ENCODE assay signal across 13 cellular contexts in genomic region chr1:204435246-204435885, GRCh38. TPM values are rescaled to one million over a fixed set of nuclear protein-coding genes. Genes with fewer than 3 reads are reported as not detected.
A peak's percentile ranks its signal among the peaks of the same experiment; 100 is the strongest.
DNase-seq lines count a peak whose midpoint lies in the region; ATAC-seq, FAIRE-seq and TF ChIP-seq lines count a peak whose summit lies in the region.
"Had no signal": no experiment of that assay in that cellular context is flagged by ENCODE, and none has a peak within 500 bp of the region (broad histone marks: within the 10 kb centered on the region; RNA-seq: fewer than 3 reads in every experiment).

No MANE protein-coding gene starts in this region.

- peaks cover 6 to 93% (median 41%) of the 10 kb centered on the region in 3 donors for H3K36me3 Mint-ChIP-seq in CD8-positive, alpha-beta memory T cell

- H3K9me3 ChIP-seq in A549 (no peaks in the 10 kb centered on the region), IMR-90 (ENCODE audit: control insufficient read depth, insufficient read depth, low read length) (no peaks in the 10 kb centered on the region), lower lobe of right lung (no peaks in the 10 kb centered on the region)
- no peaks in the 10 kb centered on the region for H3K9me3 ChIP-seq in CD8-positive, alpha-beta memory T cell (ENCODE audit: low read length)

- no peaks in the 10 kb centered on the region; the same call in 1 of the 2 replicates for H4K20me1 ChIP-seq in IMR-90 (ENCODE audit: insufficient read depth, low read length)

- CTCF ChIA-PET in A549 (lab: Yijun Ruan, JAX): interaction anchor here (0.6 to 19.8 kb wide), 7 partner anchors 9 to 536 kb away, joined by 3 to 448 read pairs (median 5); partner anchors contain the start of gene PIK3C2B
- CTCF ChIA-PET in IMR-90 (lab: Yijun Ruan, JAX): interaction anchor here (1.5 to 1.6 kb wide), 2 partner anchors 11 to 68 kb away, joined by 3 to 5 read pairs; no protein-coding TSS in a partner anchor
- CTCF ChIA-PET in CD8-positive, alpha-beta memory T cell (lab: Charles Lee): interaction anchor here (0.9 to 6.4 kb wide), 6 partner anchors 8 to 71 kb away, joined by 3 to 53 read pairs (median 4); partner anchors contain the start of gene PIK3C2B

- H3K27me3 ChIP-seq in IMR-90 (ENCODE audit: control insufficient read depth, insufficient read depth, low read length) (no peaks in the 10 kb centered on the region), lower lobe of right lung (ENCODE audit: low read depth) (no peaks in the 10 kb centered on the region)
- no peaks in the 10 kb centered on the region for H3K27me3 ChIP-seq in CD8-positive, alpha-beta memory T cell (ENCODE audit: insufficient read depth, low read length, poor library complexity, severe bottlenecking)
- H3K27me3 ChIP-seq: neural progenitor cell had no signal

- no TSS peak for BruUV-seq in IMR-90 (replicated peaks; lab: Mats Ljungman, UMichigan)

- H2BK5ac ChIP-seq in IMR-90 (ENCODE audit: low read depth, low read length, poor library complexity, severe bottlenecking): no peak overlapping the region

- H3K4me3 ChIP-seq in A549 (no peak overlapping the region), IMR-90 (ENCODE audit: insufficient read depth, low read depth, low read length) (no peak overlapping the region), cardiac fibroblast (replicated peaks in 1 of 2; ENCODE audit: low read depth in 2 of 2, low read length in 2 of 2) (no peak overlapping the region), lower lobe of right lung (no peak overlapping the region)
- no peak overlapping the region for H3K4me3 ChIP-seq in CD8-positive, alpha-beta memory T cell (ENCODE audit: low read length)
- H3K4me3 ChIP-seq: neural progenitor cell had no signal

- H2BK15ac ChIP-seq in IMR-90 (ENCODE audit: low read depth, low read length): no peak overlapping the region

- H4K8ac ChIP-seq in IMR-90 (ENCODE audit: low read depth in 2 of 2, low read length in 2 of 2): no peak overlapping the region

- intact Hi-C loops in IMR-90 (cut with micrococcal nuclease) (no loop called here), lower lobe of right lung (cut with DNase I) (no loop called here)

- peaks cover 2% of the 10 kb centered on the region; the same call in 1 of the 2 replicates for H3K9me1 ChIP-seq in IMR-90 (ENCODE audit: insufficient read depth, low read length)

- H3K4me2 ChIP-seq in A549: no peak overlapping the region; the same call in 2 of the 3 replicates
- no peak overlapping the region for H3K4me2 ChIP-seq in IMR-90 (ENCODE audit: low read depth, low read length)
- H3K4me2 ChIP-seq: neural progenitor cell had no signal

- DNase-seq in A549 (ENCODE audit: low read depth in 1 of 2, low spot score in 1 of 2): no peak
- DNase-seq in IMR-90: peak; percentile 55
- peak; percentile 79 to 81 for DNase-seq in cardiac fibroblast (ENCODE audit: low read depth in 2 of 2)
- no peak for DNase-seq in lower lobe of right lung
- DNase-seq in anterior cingulate cortex (lab: John Stamatoyannopoulos, UW): no peak
- no peak for DNase-seq in CD8-positive, alpha-beta memory T cell
- DNase-seq in activated naive CD4-positive, alpha-beta T cell (lab: John Stamatoyannopoulos, UW): no peak
- no peak for DNase-seq in iPS-NIHi11 (ENCODE audit: low spot score)
- DNase-seq: C1 segment of cervical spinal cord, NCI-H524 treated with DMSO at 0.1 percent for 48 hours had no signal

- no peak overlapping the region for H2AFZ ChIP-seq in IMR-90 (replicated peaks; ENCODE audit: low read length, poor library complexity)
- H2AFZ ChIP-seq: neural progenitor cell had no signal

- H4K5ac ChIP-seq in IMR-90 (ENCODE audit: low read depth, low read length): no peak overlapping the region

- no peak for TF ChIP-seq CTCF in A549 (IDR thresholded peaks at IDR 0.05)
- TF ChIP-seq CTCF in IMR-90 (conservative IDR thresholded peaks at IDR 0.05; ENCODE audit: low read depth, low read length): no peak
- TF ChIP-seq CTCF in cardiac fibroblast (IDR thresholded peaks at IDR 0.05; ENCODE audit: low read depth, low read length): no peak
- TF ChIP-seq CTCF in lower lobe of right lung (IDR thresholded peaks at IDR 0.05): no peak

- H2AK9ac ChIP-seq in IMR-90 (replicated peaks; ENCODE audit: low read depth, low read length, poor library complexity): no peak overlapping the region

- no peaks in the 10 kb centered on the region for H3K79me1 ChIP-seq in IMR-90 (ENCODE audit: low read depth in 1 of 2, low read length in 2 of 2)

- H3K14ac ChIP-seq in IMR-90 (replicated peaks; ENCODE audit: low read depth, low read length): no peak overlapping the region

- no peak overlapping the region for H2AK5ac ChIP-seq in IMR-90 (ENCODE audit: low read depth, low read length)

- no peaks in the 10 kb centered on the region for H3K9me3 Mint-ChIP-seq in CD8-positive, alpha-beta memory T cell
- H3K9me3 Mint-ChIP-seq: dendritic cell treated with granulocyte-macrophage colony-stimulating factor and Interleukin-4, amounts not matched to agents 40 ng/mL and 50 ng/mL, for 4 days; neural progenitor cell; T-helper 1 cell treated with Interleukin-12 subunit alpha and Interleukin-12 subunit beta and Interleukin-4 antibody, amounts not matched to agents 30 μg/mL and 1 μg/mL, for 36 hours had no signal

- TF ChIP-seq RAD21 in A549 (conservative IDR thresholded peaks at IDR 0.05 in 1 of 2, IDR thresholded peaks at IDR 0.05 in 1 of 2): no peak
- no peak for TF ChIP-seq RAD21 in IMR-90 (IDR thresholded peaks at IDR 0.05; ENCODE audit: low read length)

- H3K4me3 Mint-ChIP-seq in CD8-positive, alpha-beta memory T cell: no peak overlapping the region
- H3K4me3 Mint-ChIP-seq: dendritic cell treated with granulocyte-macrophage colony-stimulating factor and Interleukin-4, amounts not matched to agents 40 ng/mL and 50 ng/mL, for 4 days; neural progenitor cell; T-helper 1 cell treated with Interleukin-12 subunit alpha and Interleukin-12 subunit beta and Interleukin-4 antibody, amounts not matched to agents 30 μg/mL and 1 μg/mL, for 36 hours had no signal

- no peak overlapping the region for H4K91ac ChIP-seq in IMR-90 (ENCODE audit: insufficient read depth, low read depth, low read length)

- H3K36me3 ChIP-seq in IMR-90 (ENCODE audit: control insufficient read depth, insufficient read depth, low read length) (peaks cover 18% of the 10 kb centered on the region), lower lobe of right lung (peaks cover 100% of the 10 kb centered on the region)
- peaks cover 20% of the 10 kb centered on the region for H3K36me3 ChIP-seq in CD8-positive, alpha-beta memory T cell (ENCODE audit: insufficient read depth, low read length)
- H3K36me3 ChIP-seq: neural progenitor cell had no signal

- no peak for TF ChIP-seq EP300 in A549 (IDR thresholded peaks at IDR 0.05)

- H3K23ac ChIP-seq in IMR-90 (ENCODE audit: low read depth, low read length): no peak overlapping the region

- TF ChIP-seq POLR2A in A549 (IDR thresholded peaks at IDR 0.05; ENCODE audit: low read length) (no peak), IMR-90 (IDR thresholded peaks at IDR 0.05; ENCODE audit: low read depth, low read length) (no peak)

- peaks cover 0 to 7% (median 4%) of the 10 kb centered on the region in 3 donors for H3K4me1 Mint-ChIP-seq in CD8-positive, alpha-beta memory T cell
- H3K4me1 Mint-ChIP-seq: neural progenitor cell had no signal

- H2BK120ac ChIP-seq in IMR-90 (ENCODE audit: low read depth, low read length): no peak overlapping the region

- no peak for ATAC-seq in A549
- ATAC-seq in IMR-90 (ENCODE audit: low read depth): peak; percentile 16; the same call in 1 of the 2 replicates
- ATAC-seq in lower lobe of right lung: peak; percentile 39

- no peak for FAIRE-seq in A549 (lab: Jason Lieb, UNC)

- peak overlapping the region in 3 of 8 donors; percentile 16 to 71 (median 61) for H3K27ac Mint-ChIP-seq in CD8-positive, alpha-beta memory T cell
- H3K27ac Mint-ChIP-seq: dendritic cell treated with granulocyte-macrophage colony-stimulating factor and Interleukin-4, amounts not matched to agents 40 ng/mL and 50 ng/mL, for 4 days; neural progenitor cell; T-helper 1 cell treated with Interleukin-12 subunit alpha and Interleukin-12 subunit beta and Interleukin-4 antibody, amounts not matched to agents 30 μg/mL and 1 μg/mL, for 36 hours had no signal

- H3K4ac ChIP-seq in IMR-90 (ENCODE audit: low read depth, low read length): no peak overlapping the region

- H3K9ac ChIP-seq in IMR-90 (ENCODE audit: low read depth, low read length): no peak overlapping the region
- H3K9ac ChIP-seq: neural progenitor cell had no signal

- H3K27me3 Mint-ChIP-seq in CD8-positive, alpha-beta memory T cell: no peaks in the 10 kb centered on the region
- H3K27me3 Mint-ChIP-seq: dendritic cell treated with granulocyte-macrophage colony-stimulating factor and Interleukin-4, amounts not matched to agents 40 ng/mL and 50 ng/mL, for 4 days had no signal

- H3K27ac ChIP-seq in A549 (peak overlapping the region in 1 of 2 experiments; percentile 15; a peak in 3 of 6 replicates), IMR-90 (ENCODE audit: insufficient read depth, low read length) (no peak overlapping the region), lower lobe of right lung (no peak overlapping the region)
- no peak overlapping the region for H3K27ac ChIP-seq in CD8-positive, alpha-beta memory T cell (ENCODE audit: low read depth, low read length)
- H3K27ac ChIP-seq: neural progenitor cell had no signal

- no peak overlapping the region for H3K56ac ChIP-seq in IMR-90 (ENCODE audit: extremely low read depth, insufficient read depth, low read length)

- POLR2A ChIA-PET in A549 (lab: Yijun Ruan, JAX): interaction anchor here (1.4 kb wide), 1 partner anchor 18 kb away, joined by 8 read pairs; no protein-coding TSS in a partner anchor
- POLR2A ChIA-PET in IMR-90 (lab: Charles Lee; ENCODE audit: unreplicated experiment): no interaction called here
- POLR2A ChIA-PET in CD8-positive, alpha-beta memory T cell (lab: Charles Lee): no interaction called here

- WGBS in A549 (ENCODE audit: missing lambda C conversion rate): 70% methylated on average over 4 of the region's 4 CpGs
- WGBS in IMR-90 (ENCODE audit: extremely low coverage in 2 of 2, insufficient read length in 1 of 2), 2 experiments: no CpG with 5 or more reads among the region's 4 CpGs

- in situ Hi-C loops in IMR-90 (cut with MboI; ENCODE audit: low sequenced_read_pairs): no loop called here

- dilution Hi-C loops in IMR-90 (cut with HindIII; ENCODE audit: low sequenced_read_pairs, unreplicated experiment): no loop called here

- H3K4me1 ChIP-seq in A549: peaks cover 42% of the 10 kb centered on the region
- H3K4me1 ChIP-seq in IMR-90 (ENCODE audit: control insufficient read depth, insufficient read depth, low read length): peaks cover 13% of the 10 kb centered on the region
- peaks cover 14% of the 10 kb centered on the region for H3K4me1 ChIP-seq in lower lobe of right lung
- H3K4me1 ChIP-seq in CD8-positive, alpha-beta memory T cell (ENCODE audit: insufficient read depth, low read length): no peaks in the 10 kb centered on the region
- H3K4me1 ChIP-seq: neural progenitor cell had no signal

- H3K18ac ChIP-seq in IMR-90 (ENCODE audit: low read depth, low read length): no peak overlapping the region

- no peak overlapping the region for H2BK20ac ChIP-seq in IMR-90 (ENCODE audit: low read depth, low read length)

RNA-seq across cellular contexts. Expression of gene PPP1R15B, which starts 23.7 kb away (rescaled TPM):
- polyA plus RNA-seq in A549 (2011; rRNA removed): 49.1 and 51.9 TPM in 2 replicates
- 18.5 and 22.6 TPM in 2 replicates for polyA plus RNA-seq in A549 (2012; cell fraction: cytosol; rRNA removed)
- polyA plus RNA-seq in A549 (2012; cell fraction: nucleus; rRNA removed): 17.7 and 22.8 TPM in 2 replicates
- 26.9 to 27.8 TPM (median 27.2 TPM) in 3 replicates for polyA plus RNA-seq in A549 (2017; fragmentation: RNase III; extraction: RNeasy Plus Mini Kit Qiagen cat#74134 plus additional on column Dnase treatment)
- 52.6 and 57.4 TPM in 2 replicates for polyA minus RNA-seq in A549 (2011; rRNA and poly(A)+ RNA removed)
- 14.9 and 20.3 TPM in 2 replicates for total RNA-seq in IMR-90 (2012; rRNA removed)
- polyA plus RNA-seq in IMR-90 (2012; rRNA removed): 14.4 and 15.0 TPM in 2 replicates
- 8.7 and 10.7 TPM in 2 replicates for polyA plus RNA-seq in IMR-90 (2012; cell fraction: cytosol; rRNA removed)
- 6.9 and 17.1 TPM in 2 replicates for polyA plus RNA-seq in IMR-90 (2012; cell fraction: nucleus; rRNA removed; ENCODE audit: low replicate concordance)
- total RNA-seq in lower lobe of right lung: 45.3 TPM
- total RNA-seq in CD8-positive, alpha-beta memory T cell: 10 to 100 TPM; 80.4 to 82.7 TPM
- 22.3 TPM for polyA plus RNA-seq in CD8-positive, alpha-beta memory T cell

RNA-seq across cellular contexts. Expression of gene PIK3C2B, which starts 59.2 kb away (rescaled TPM):
- polyA plus RNA-seq in A549 (2011; rRNA removed) (9.2 and 13.0 TPM in 2 replicates), A549 (2017; fragmentation: RNase III; extraction: RNeasy Plus Mini Kit Qiagen cat#74134 plus additional on column Dnase treatment) (9.0 to 9.7 TPM (median 9.4 TPM) in 3 replicates), IMR-90 (2012; rRNA removed) (2.9 and 4.3 TPM in 2 replicates)
- 10.0 and 12.9 TPM in 2 replicates for polyA plus RNA-seq in A549 (2012; cell fraction: cytosol; rRNA removed)
- 23.4 and 28.2 TPM in 2 replicates for polyA plus RNA-seq in A549 (2012; cell fraction: nucleus; rRNA removed)
- polyA minus RNA-seq in A549 (2011; rRNA and poly(A)+ RNA removed): 25.3 and 29.0 TPM in 2 replicates
- total RNA-seq in IMR-90 (2012; rRNA removed) (1.1 and 2.8 TPM in 2 replicates), lower lobe of right lung (50.5 TPM)
- 1.6 and 3.2 TPM in 2 replicates for polyA plus RNA-seq in IMR-90 (2012; cell fraction: cytosol; rRNA removed)
- polyA plus RNA-seq in IMR-90 (2012; cell fraction: nucleus; rRNA removed; ENCODE audit: low replicate concordance): 5.1 and 6.9 TPM in 2 replicates
- total RNA-seq in CD8-positive, alpha-beta memory T cell: 10 to 100 TPM; 19.4 to 19.6 TPM
- polyA plus RNA-seq in CD8-positive, alpha-beta memory T cell: 2.9 TPM

Comparison
In these comparisons a context has a peak if more than half of its experiments do, and no peak if none do; other contexts are left out.
1. ATAC-seq: peak in IMR-90 (single experiment) and lower lobe of right lung (2 of 2); none in A549 (0 of 2).
2. DNase-seq: peak in IMR-90 (single experiment) and cardiac fibroblast (2 of 2); none in A549 (0 of 2), lower lobe of right lung (single experiment), anterior cingulate cortex (0 of 58), CD8-positive, alpha-beta memory T cell (0 of 5), activated naive CD4-positive, alpha-beta T cell (0 of 4) and iPS-NIHi11 (single experiment).